Comparison of ENCODE assay signal across 8 cellular contexts in genomic region chr6:53048431-53049195, GRCh38. TPM values are rescaled to one million over a fixed set of nuclear protein-coding genes. Genes with fewer than 3 reads are reported as not detected.
A peak's percentile ranks its signal among the peaks of the same experiment; 100 is the strongest.
DNase-seq lines count a peak whose midpoint lies in the region; ATAC-seq, FAIRE-seq and TF ChIP-seq lines count a peak whose summit lies in the region.

No MANE protein-coding gene starts in this region.

- H3K9me3 ChIP-seq in A549 (no peaks in the 10 kb centered on the region), mucosa of descending colon (no peaks in the 10 kb centered on the region)

- ATAC-seq in A549 (no peak), GM19025 (IDR thresholded peaks at IDR 0.05; ENCODE audit: low read depth, unreplicated experiment) (peak; percentile 83), HG03139 (IDR thresholded peaks at IDR 0.05; ENCODE audit: unreplicated experiment) (peak; percentile 96), mucosa of descending colon (peak; percentile 63)

- TF ChIP-seq EP300 in A549 (IDR thresholded peaks at IDR 0.05): no peak

- POLR2A ChIA-PET in A549 (lab: Yijun Ruan, JAX): no interaction called here

- TF ChIP-seq CTCF in A549 (IDR thresholded peaks at IDR 0.05) (no peak), mucosa of descending colon (IDR thresholded peaks at IDR 0.05) (no peak)

- no peak for TF ChIP-seq RAD21 in A549 (conservative IDR thresholded peaks at IDR 0.05 in 1 of 2, IDR thresholded peaks at IDR 0.05 in 1 of 2)

- H3K27ac ChIP-seq in A549: no peak overlapping the region

- H3K4me1 Mint-ChIP-seq in activated T-helper 1 cell treated with anti-CD3 and anti-CD28 coated beads, Interleukin-12 subunit alpha, Interleukin-12 subunit beta, Interleukin-2, Interleukin-4 antibody, amounts not matched to agents 30 ng/mL and 10 ng/mL and 1 ng/mL, durations not matched to agents 14 hours and 24 hours and 36 hours (ENCODE audit: low read depth): peaks cover 32% of the 10 kb centered on the region

- no peaks in the 10 kb centered on the region for H3K9me3 Mint-ChIP-seq in activated T-helper 1 cell treated with anti-CD3 and anti-CD28 coated beads, Interleukin-12 subunit alpha, Interleukin-12 subunit beta, Interleukin-2, Interleukin-4 antibody, amounts not matched to agents 30 ng/mL and 10 ng/mL and 1 ng/mL, durations not matched to agents 14 hours and 24 hours and 36 hours

- no peak overlapping the region for H3K4me3 ChIP-seq in A549
- H3K4me3 ChIP-seq in mucosa of descending colon: no peak overlapping the region

- no peak overlapping the region for H3K4me2 ChIP-seq in A549

- peak overlapping the region; percentile 43 for H3K27ac Mint-ChIP-seq in activated T-helper 1 cell treated with anti-CD3 and anti-CD28 coated beads, Interleukin-12 subunit alpha, Interleukin-12 subunit beta, Interleukin-2, Interleukin-4 antibody, amounts not matched to agents 30 ng/mL and 10 ng/mL and 1 ng/mL, durations not matched to agents 14 hours and 24 hours and 36 hours

- CTCF ChIA-PET in A549 (lab: Yijun Ruan, JAX): interaction anchor here (0.8 to 1.6 kb wide), 2 partner anchors 53 to 54 kb away, joined by 3 to 4 read pairs; partner anchors contain the start of gene GSTA4

- H3K27me3 Mint-ChIP-seq in activated T-helper 1 cell treated with anti-CD3 and anti-CD28 coated beads, Interleukin-12 subunit alpha, Interleukin-12 subunit beta, Interleukin-2, Interleukin-4 antibody, amounts not matched to agents 30 ng/mL and 10 ng/mL and 1 ng/mL, durations not matched to agents 14 hours and 24 hours and 36 hours (ENCODE audit: insufficient read depth): no peaks in the 10 kb centered on the region

- intact Hi-C loops in activated T-helper 1 cell treated with anti-CD3 and anti-CD28 coated beads, Interleukin-12 subunit alpha, Interleukin-12 subunit beta, Interleukin-2, Interleukin-4 antibody, amounts not matched to agents 30 ng/mL and 10 ng/mL and 1 ng/mL, durations not matched to agents 14 hours and 24 hours and 36 hours (cut with micrococcal nuclease): no loop called here
- intact Hi-C loops in mucosa of descending colon (cut with DNase I, micrococcal nuclease): no loop called here

- peaks cover 3% of the 10 kb centered on the region for H3K36me3 Mint-ChIP-seq in activated T-helper 1 cell treated with anti-CD3 and anti-CD28 coated beads, Interleukin-12 subunit alpha, Interleukin-12 subunit beta, Interleukin-2, Interleukin-4 antibody, amounts not matched to agents 30 ng/mL and 10 ng/mL and 1 ng/mL, durations not matched to agents 14 hours and 24 hours and 36 hours (ENCODE audit: low read depth)

- peak overlapping the region; percentile 54 for H3K4me3 Mint-ChIP-seq in activated T-helper 1 cell treated with anti-CD3 and anti-CD28 coated beads, Interleukin-12 subunit alpha, Interleukin-12 subunit beta, Interleukin-2, Interleukin-4 antibody, amounts not matched to agents 30 ng/mL and 10 ng/mL and 1 ng/mL, durations not matched to agents 14 hours and 24 hours and 36 hours

- TF ChIP-seq POLR2A in A549 (IDR thresholded peaks at IDR 0.05; ENCODE audit: low read length): no peak

- WGBS in A549 (ENCODE audit: missing lambda C conversion rate): 87% methylated on average over 9 of the region's 9 CpGs

- H3K36me3 ChIP-seq in mucosa of descending colon (ENCODE audit: low read depth): no peaks in the 10 kb centered on the region

- DNase-seq in A549 (ENCODE audit: low read depth in 1 of 2, low spot score in 1 of 2) (no peak), mucosa of descending colon (no peak), NCI-H526 treated with DMSO at 0.1 percent for 48 hours (lab: John Stamatoyannopoulos, UW) (no peak), COLO668 (lab: John Stamatoyannopoulos, UW; ENCODE audit: unreplicated experiment) (no peak), SIG-M5 (lab: John Stamatoyannopoulos, UW) (no peak)
- DNase-seq in activated T-helper 1 cell treated with anti-CD3 and anti-CD28 coated beads, Interleukin-12 subunit alpha, Interleukin-12 subunit beta, Interleukin-2, Interleukin-4 antibody, amounts not matched to agents 30 ng/mL and 10 ng/mL and 1 ng/mL, durations not matched to agents 14 hours and 24 hours and 36 hours (ENCODE audit: low spot score): no peak

- H3K4me1 ChIP-seq in A549 (peaks cover 13% of the 10 kb centered on the region; the same call in 2 of the 3 replicates), mucosa of descending colon (ENCODE audit: low read depth) (no peaks in the 10 kb centered on the region)

- no peak for FAIRE-seq in A549 (lab: Jason Lieb, UNC)

TF ChIP-seq in A549, 52 proteins besides CTCF, POLR2A, EP300 and RAD21 (continues in another document):
- TF ChIP-seq HOXA7 (CRISPR knock-in tag; IDR thresholded peaks at IDR 0.05) (no peak), TP53 (CRISPR knock-in tag; IDR thresholded peaks at IDR 0.05) (no peak), CEBPB (IDR thresholded peaks at IDR 0.05) (no peak), MAFK (IDR thresholded peaks at IDR 0.05; ENCODE audit: partially characterized antibody) (peak; percentile 48), TFCP2L1 (CRISPR knock-in tag; IDR thresholded peaks at IDR 0.05) (no peak), MAZ (IDR thresholded peaks at IDR 0.05; ENCODE audit: borderline replicate concordance, low read depth, low read length) (no peak), ZNF302 (CRISPR knock-in tag; IDR thresholded peaks at IDR 0.05) (no peak), FOSL2 (IDR thresholded peaks at IDR 0.05) (no peak), FOSL2 (CRISPR knock-in tag; IDR thresholded peaks at IDR 0.05) (peak; percentile 22; the same call in 1 of the 2 replicates), RFX5 (IDR thresholded peaks at IDR 0.05) (no peak), CBX2 (IDR thresholded peaks at IDR 0.05; ENCODE audit: borderline replicate concordance, low read depth) (no peak), REST (IDR thresholded peaks at IDR 0.05) (no peak), NFE2L2 (conservative IDR thresholded peaks at IDR 0.05; ENCODE audit: low read length) (peak; percentile 45; the same call in 1 of the 2 replicates), NR3C1 (IDR thresholded peaks at IDR 0.05) (no peak)

RNA-seq across cellular contexts. Expression of gene CILK1, which starts 13.0 kb away (rescaled TPM):
- polyA plus RNA-seq in A549 (2011; rRNA removed): 7.4 and 7.9 TPM in 2 replicates
- polyA plus RNA-seq in A549 (2012; cell fraction: cytosol; rRNA removed): 1.6 and 2.1 TPM in 2 replicates
- 0.86 and 1.3 TPM in 2 replicates for polyA plus RNA-seq in A549 (2012; cell fraction: nucleus; rRNA removed)
- 1.8 to 2.1 TPM (median 1.9 TPM) in 3 replicates for polyA plus RNA-seq in A549 (2017; fragmentation: RNase III; extraction: RNeasy Plus Mini Kit Qiagen cat#74134 plus additional on column Dnase treatment)
- polyA minus RNA-seq in A549 (2011; rRNA and poly(A)+ RNA removed): 5.1 and 5.4 TPM in 2 replicates
- total RNA-seq in activated T-helper 1 cell treated with anti-CD3 and anti-CD28 coated beads, Interleukin-12 subunit alpha, Interleukin-12 subunit beta, Interleukin-2, Interleukin-4 antibody, amounts not matched to agents 30 ng/mL and 10 ng/mL and 1 ng/mL, durations not matched to agents 14 hours and 24 hours and 36 hours: 11.7 and 12.5 TPM in 2 replicates
- 10 to 100 TPM; 17.6 to 23.3 (median 18.7) TPM for total RNA-seq in mucosa of descending colon

RNA-seq across cellular contexts. Expression of gene FBXO9, which starts 16.6 kb away (rescaled TPM):
- polyA plus RNA-seq in A549 (2011; rRNA removed) (67.6 and 72.1 TPM in 2 replicates), A549 (2017; fragmentation: RNase III; extraction: RNeasy Plus Mini Kit Qiagen cat#74134 plus additional on column Dnase treatment) (30.2 to 34.0 TPM (median 32.1 TPM) in 3 replicates)
- polyA plus RNA-seq in A549 (2012; cell fraction: cytosol; rRNA removed): 35.5 and 39.3 TPM in 2 replicates
- 52.1 and 80.7 TPM in 2 replicates for polyA plus RNA-seq in A549 (2012; cell fraction: nucleus; rRNA removed)
- polyA minus RNA-seq in A549 (2011; rRNA and poly(A)+ RNA removed): 39.6 and 46.9 TPM in 2 replicates
- total RNA-seq in activated T-helper 1 cell treated with anti-CD3 and anti-CD28 coated beads, Interleukin-12 subunit alpha, Interleukin-12 subunit beta, Interleukin-2, Interleukin-4 antibody, amounts not matched to agents 30 ng/mL and 10 ng/mL and 1 ng/mL, durations not matched to agents 14 hours and 24 hours and 36 hours: 67.3 and 73.2 TPM in 2 replicates
- total RNA-seq in mucosa of descending colon: 100 to 1,000 TPM in 1 of 3 donors, 10 to 100 TPM in 2; 80.3 to 100 (median 80.4) TPM

RNA-seq across cellular contexts. Expression of gene GSTA4, which starts 53.5 kb away (rescaled TPM):
- polyA plus RNA-seq in A549 (2011; rRNA removed) (29.2 and 30.6 TPM in 2 replicates), A549 (2017; fragmentation: RNase III; extraction: RNeasy Plus Mini Kit Qiagen cat#74134 plus additional on column Dnase treatment) (12.6 to 13.3 TPM (median 12.8 TPM) in 3 replicates)
- 8.6 and 9.5 TPM in 2 replicates for polyA plus RNA-seq in A549 (2012; cell fraction: cytosol; rRNA removed)
- polyA plus RNA-seq in A549 (2012; cell fraction: nucleus; rRNA removed): 3.6 and 5.7 TPM in 2 replicates
- 2.6 and 4.8 TPM in 2 replicates for polyA minus RNA-seq in A549 (2011; rRNA and poly(A)+ RNA removed)
- total RNA-seq in activated T-helper 1 cell treated with anti-CD3 and anti-CD28 coated beads, Interleukin-12 subunit alpha, Interleukin-12 subunit beta, Interleukin-2, Interleukin-4 antibody, amounts not matched to agents 30 ng/mL and 10 ng/mL and 1 ng/mL, durations not matched to agents 14 hours and 24 hours and 36 hours: 35.8 and 38.7 TPM in 2 replicates
- total RNA-seq in mucosa of descending colon: 10 to 100 TPM in 2 of 3 donors, 1 to 10 TPM in 1; 8.3 to 15.5 (median 14.7) TPM

Comparison
In these comparisons a context has a peak if more than half of its experiments do, and no peak if none do; other contexts are left out.
1. ATAC-seq: peak in GM19025 (single experiment), HG03139 (single experiment) and mucosa of descending colon (single experiment); none in A549 (0 of 2).